ENCODE assay signal across 8 cellular contexts in the genomic region with DNA sequence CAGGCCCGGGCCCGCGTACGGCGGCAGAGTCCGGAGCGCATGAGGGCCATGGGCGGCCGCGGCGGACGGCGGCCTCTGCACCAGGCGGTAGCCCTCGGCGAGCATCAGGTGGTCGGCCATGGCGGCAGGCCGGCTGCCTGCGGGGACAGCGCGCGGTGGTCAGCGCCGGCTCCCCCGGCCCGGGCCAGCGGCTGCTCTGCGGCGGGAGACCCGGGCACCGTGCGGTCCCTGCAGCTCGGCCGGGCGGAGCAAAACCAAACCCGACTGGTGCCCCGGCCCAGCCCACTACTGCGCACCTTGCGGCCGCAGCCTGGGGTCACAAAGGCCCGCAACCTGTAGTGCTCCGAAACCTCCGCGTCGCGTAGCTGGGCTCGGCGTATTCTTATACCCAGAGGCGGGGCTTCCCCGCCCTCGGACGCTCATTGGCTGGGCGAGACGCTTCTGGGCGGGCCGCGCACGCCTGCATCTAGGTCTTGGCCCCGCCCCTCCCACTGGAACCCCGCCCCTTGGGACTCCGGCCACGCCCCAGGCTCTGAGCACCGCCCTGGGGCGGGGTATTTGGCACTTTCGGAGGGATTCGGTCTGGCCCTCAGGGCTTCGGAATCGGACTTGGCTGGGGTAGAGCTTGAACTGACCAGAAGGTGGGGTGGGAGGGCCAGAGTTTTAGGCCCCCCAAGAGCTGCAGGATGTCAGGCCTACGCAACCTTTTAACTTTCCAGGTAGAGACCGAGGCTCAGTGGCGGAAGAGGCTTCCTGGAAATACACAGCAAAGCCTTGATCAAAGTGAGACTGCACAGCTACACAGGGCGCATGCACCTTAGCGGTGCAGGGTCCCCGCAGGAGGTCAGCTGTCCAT. TPM values are rescaled to one million over a fixed set of nuclear protein-coding genes. Genes with fewer than 3 reads are reported as not detected.
A peak's percentile ranks its signal among the peaks of the same experiment; 100 is the strongest.
DNase-seq lines count a peak whose midpoint lies in the region; ATAC-seq and TF ChIP-seq lines count a peak whose summit lies in the region.

A gene with protein sequence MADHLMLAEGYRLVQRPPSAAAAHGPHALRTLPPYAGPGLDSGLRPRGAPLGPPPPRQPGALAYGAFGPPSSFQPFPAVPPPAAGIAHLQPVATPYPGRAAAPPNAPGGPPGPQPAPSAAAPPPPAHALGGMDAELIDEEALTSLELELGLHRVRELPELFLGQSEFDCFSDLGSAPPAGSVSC (minus strand): TSS at position 356 of the 856 bp plus-strand sequence. CDS start 236 bp downstream, at position 120.

- POLR2A ChIA-PET in PC-3 (lab: Charles Lee; ENCODE audit: unreplicated experiment) = interaction anchor here (1.3 kb wide), 1 partner anchor 9 kb away, joined by 6 read pairs; no protein-coding TSS in a partner anchor

- H3K4me2 ChIP-seq in PC-3 (ENCODE audit: low read length) = peak within 1 kb of the TSS; percentile 88

- H3K27ac ChIP-seq in PC-3 (ENCODE audit: low read length) = no peak within 1 kb of the TSS

- H3K9me2 ChIP-seq in PC-3 (replicated peaks; ENCODE audit: low read length) = no peaks in the 10 kb centered on the region

- peak within 1 kb of the TSS; percentile 73 for H3K4me3 ChIP-seq in PC-3 (ENCODE audit: low read length)

- peak within 1 kb of the TSS; percentile 92 for H3K4me3 Mint-ChIP-seq in activated T-helper 1 cell treated with anti-CD3 and anti-CD28 coated beads, Interleukin-12 subunit alpha, Interleukin-12 subunit beta, Interleukin-2, Interleukin-4 antibody, amounts not matched to agents 30 ng/mL and 10 ng/mL and 1 ng/mL, durations not matched to agents 14 hours and 24 hours and 36 hours
- H3K4me3 Mint-ChIP-seq in naive B cell = peak within 1 kb of the TSS; percentile 87 to 98 (median 95)
- H3K4me3 Mint-ChIP-seq in stimulated activated effector memory CD8-positive, alpha-beta T cell treated with anti-CD3 and anti-CD28 coated beads, Interleukin-12 subunit alpha, Interleukin-12 subunit beta, amount 100 ng/mL, for 72 hours = peak within 1 kb of the TSS; percentile 82

- peak; percentile 43; the same call in 1 of the 2 replicates for TF ChIP-seq CTCF in PC-3 (conservative IDR thresholded peaks at IDR 0.05; ENCODE audit: low read depth, low read length)

- BruUV-seq in PC-3 (replicated peaks; lab: Mats Ljungman, UMichigan) = no TSS peak

- H3K4me1 ChIP-seq in PC-3 (ENCODE audit: insufficient read depth, low read length) = peaks cover 7% of the 10 kb centered on the region

- H3K36me3 Mint-ChIP-seq in activated T-helper 1 cell treated with anti-CD3 and anti-CD28 coated beads, Interleukin-12 subunit alpha, Interleukin-12 subunit beta, Interleukin-2, Interleukin-4 antibody, amounts not matched to agents 30 ng/mL and 10 ng/mL and 1 ng/mL, durations not matched to agents 14 hours and 24 hours and 36 hours (ENCODE audit: low read depth) = peaks cover 2% of the 10 kb centered on the region
- H3K36me3 Mint-ChIP-seq in naive B cell = no peaks in the 10 kb centered on the region
- no peaks in the 10 kb centered on the region for H3K36me3 Mint-ChIP-seq in stimulated activated effector memory CD8-positive, alpha-beta T cell treated with anti-CD3 and anti-CD28 coated beads, Interleukin-12 subunit alpha, Interleukin-12 subunit beta, amount 100 ng/mL, for 72 hours

- ATAC-seq in GM21515 (IDR thresholded peaks at IDR 0.05; ENCODE audit: unreplicated experiment) (peak; percentile 80), PC-3 (peak; percentile 95), naive B cell (ENCODE audit: low read depth in 2 of 2) (peak; percentile 94 to 96)
- peak; percentile 95 for ATAC-seq in stimulated activated effector memory CD8-positive, alpha-beta T cell treated with anti-CD3 and anti-CD28 coated beads, Interleukin-12 subunit alpha, Interleukin-12 subunit beta, amount 100 ng/mL, for 72 hours

- DNase-seq in DMS 273 (lab: John Stamatoyannopoulos, UW; ENCODE audit: unreplicated experiment) (peak; percentile 100), HuH-7 (ENCODE audit: low spot score) (peak; percentile 91), PC-3 (peak; percentile 96), fibroblast of gingiva (ENCODE audit: low read depth) (peak; percentile 88), naive B cell (peak; percentile 91)
- DNase-seq in activated T-helper 1 cell treated with anti-CD3 and anti-CD28 coated beads, Interleukin-12 subunit alpha, Interleukin-12 subunit beta, Interleukin-2, Interleukin-4 antibody, amounts not matched to agents 30 ng/mL and 10 ng/mL and 1 ng/mL, durations not matched to agents 14 hours and 24 hours and 36 hours (ENCODE audit: low spot score) = peak; percentile 95
- DNase-seq in stimulated activated effector memory CD8-positive, alpha-beta T cell treated with anti-CD3 and anti-CD28 coated beads, Interleukin-12 subunit alpha, Interleukin-12 subunit beta, amount 100 ng/mL, for 72 hours (ENCODE audit: low spot score in 2 of 2) = peak; percentile 87 to 93

- H3K27ac Mint-ChIP-seq in activated T-helper 1 cell treated with anti-CD3 and anti-CD28 coated beads, Interleukin-12 subunit alpha, Interleukin-12 subunit beta, Interleukin-2, Interleukin-4 antibody, amounts not matched to agents 30 ng/mL and 10 ng/mL and 1 ng/mL, durations not matched to agents 14 hours and 24 hours and 36 hours = peak within 1 kb of the TSS; percentile 97
- H3K27ac Mint-ChIP-seq in naive B cell = peak within 1 kb of the TSS in 3 of 6 donors; percentile 73 to 88 (median 77)
- peak within 1 kb of the TSS; percentile 92 for H3K27ac Mint-ChIP-seq in stimulated activated effector memory CD8-positive, alpha-beta T cell treated with anti-CD3 and anti-CD28 coated beads, Interleukin-12 subunit alpha, Interleukin-12 subunit beta, amount 100 ng/mL, for 72 hours

- H3K4me1 Mint-ChIP-seq in activated T-helper 1 cell treated with anti-CD3 and anti-CD28 coated beads, Interleukin-12 subunit alpha, Interleukin-12 subunit beta, Interleukin-2, Interleukin-4 antibody, amounts not matched to agents 30 ng/mL and 10 ng/mL and 1 ng/mL, durations not matched to agents 14 hours and 24 hours and 36 hours (ENCODE audit: low read depth) = peaks cover 24% of the 10 kb centered on the region
- H3K4me1 Mint-ChIP-seq in naive B cell = peaks cover 9 to 14% (median 14%) of the 10 kb centered on the region in 3 donors
- peaks cover 14% of the 10 kb centered on the region for H3K4me1 Mint-ChIP-seq in stimulated activated effector memory CD8-positive, alpha-beta T cell treated with anti-CD3 and anti-CD28 coated beads, Interleukin-12 subunit alpha, Interleukin-12 subunit beta, amount 100 ng/mL, for 72 hours

- peak within 1 kb of the TSS; percentile 48; the same call in 1 of the 2 replicates for H3K9ac ChIP-seq in PC-3 (ENCODE audit: low read length)

- H3K36me3 ChIP-seq in PC-3 (ENCODE audit: low read depth, low read length) = no peaks in the 10 kb centered on the region

- intact Hi-C loops in PC-3 (cut with micrococcal nuclease) = loop anchor here (1.0 kb wide), 2 partner anchors 35 to 90 kb away; no protein-coding TSS in a partner anchor
- intact Hi-C loops in activated T-helper 1 cell treated with anti-CD3 and anti-CD28 coated beads, Interleukin-12 subunit alpha, Interleukin-12 subunit beta, Interleukin-2, Interleukin-4 antibody, amounts not matched to agents 30 ng/mL and 10 ng/mL and 1 ng/mL, durations not matched to agents 14 hours and 24 hours and 36 hours (cut with micrococcal nuclease) = loop anchor here (1.0 to 10.0 kb wide), 6 partner anchors 43 to 327 kb away; a partner anchor contains a TSS

- no peaks in the 10 kb centered on the region for H3F3A ChIP-seq in PC-3 (ENCODE audit: low read length, unreplicated experiment)

- H3K9me3 ChIP-seq in PC-3 (ENCODE audit: low read length) = no peaks in the 10 kb centered on the region

- no peaks in the 10 kb centered on the region for H3K9me3 Mint-ChIP-seq in activated T-helper 1 cell treated with anti-CD3 and anti-CD28 coated beads, Interleukin-12 subunit alpha, Interleukin-12 subunit beta, Interleukin-2, Interleukin-4 antibody, amounts not matched to agents 30 ng/mL and 10 ng/mL and 1 ng/mL, durations not matched to agents 14 hours and 24 hours and 36 hours
- peaks cover 0 to 1% (median 0%) of the 10 kb centered on the region in 7 donors for H3K9me3 Mint-ChIP-seq in naive B cell
- no peaks in the 10 kb centered on the region for H3K9me3 Mint-ChIP-seq in stimulated activated effector memory CD8-positive, alpha-beta T cell treated with anti-CD3 and anti-CD28 coated beads, Interleukin-12 subunit alpha, Interleukin-12 subunit beta, amount 100 ng/mL, for 72 hours

- no peaks in the 10 kb centered on the region for H4K20me1 ChIP-seq in PC-3 (ENCODE audit: low read length)

- H2AFZ ChIP-seq in PC-3 (ENCODE audit: low read length) = peak within 1 kb of the TSS; percentile 93

- H3K79me2 ChIP-seq in PC-3 (ENCODE audit: low read length) = no peaks in the 10 kb centered on the region

- H3K27me3 Mint-ChIP-seq in activated T-helper 1 cell treated with anti-CD3 and anti-CD28 coated beads, Interleukin-12 subunit alpha, Interleukin-12 subunit beta, Interleukin-2, Interleukin-4 antibody, amounts not matched to agents 30 ng/mL and 10 ng/mL and 1 ng/mL, durations not matched to agents 14 hours and 24 hours and 36 hours (ENCODE audit: insufficient read depth) = peaks cover 35% of the 10 kb centered on the region
- peaks cover 21 to 33% (median 32%) of the 10 kb centered on the region in 3 donors for H3K27me3 Mint-ChIP-seq in naive B cell

- no peaks in the 10 kb centered on the region for H3K27me3 ChIP-seq in PC-3 (ENCODE audit: low read length)

- CTCF ChIA-PET in PC-3 (lab: Charles Lee) = interaction anchor here (0.7 to 1.9 kb wide), 6 partner anchors 13 to 141 kb away, joined by 4 to 12 read pairs (median 6); no protein-coding TSS in a partner anchor

RNA-seq across cellular contexts. Expression of the gene that starts here (rescaled TPM):
- total RNA-seq in PC-3 (2014; rRNA removed) = 10.6 and 12.0 TPM in 2 replicates
- 4.1 and 5.0 TPM in 2 replicates for total RNA-seq in activated T-helper 1 cell treated with anti-CD3 and anti-CD28 coated beads, Interleukin-12 subunit alpha, Interleukin-12 subunit beta, Interleukin-2, Interleukin-4 antibody, amounts not matched to agents 30 ng/mL and 10 ng/mL and 1 ng/mL, durations not matched to agents 14 hours and 24 hours and 36 hours
- 1 to 10 TPM; 1.2 to 3.2 (median 2.5) TPM for polyA plus RNA-seq in naive B cell (ENCODE audit: low read depth in 6 of 6)
